ENCODE assay signal across 10 cellular contexts in genomic region chr1:230568008-230568407, GRCh38.
DNase-seq lines count a peak whose midpoint lies in the region; ATAC-seq and TF ChIP-seq lines count a peak whose summit lies in the region.
"Had no signal": no experiment of that assay in that cellular context is flagged by ENCODE, and none has a peak within 500 bp of the region (broad histone marks: within the 10 kb centered on the region; RNA-seq: fewer than 3 reads in every experiment).

No MANE protein-coding gene starts in this region.

- H3K27me3 Mint-ChIP-seq in mesothelial cell of epicardium (ENCODE audit: low read depth) = peaks cover 49% of the 10 kb centered on the region

- H3K27ac ChIP-seq in 22Rv1 (no peak overlapping the region), RWPE1 (no peak overlapping the region), suprapubic skin (no peak overlapping the region)
- H3K27ac ChIP-seq: KMS-11 had no signal

- H3K27me3 ChIP-seq in suprapubic skin = no peaks in the 10 kb centered on the region

- H3K9me3 Mint-ChIP-seq in mesothelial cell of epicardium = no peaks in the 10 kb centered on the region
- H3K9me3 Mint-ChIP-seq: activated naive CD8-positive, alpha-beta T cell treated with anti-CD3 and anti-CD28 coated beads, Interleukin-2, amount 10 ng/mL, durations not matched to agents 7 days and 5 days had no signal

- H3K4me1 Mint-ChIP-seq in mesothelial cell of epicardium = peaks cover 7% of the 10 kb centered on the region
- H3K4me1 Mint-ChIP-seq: activated naive CD8-positive, alpha-beta T cell treated with anti-CD3 and anti-CD28 coated beads, Interleukin-2, amount 10 ng/mL, durations not matched to agents 7 days and 5 days had no signal

- H3K27ac Mint-ChIP-seq in mesothelial cell of epicardium = no peak overlapping the region
- H3K27ac Mint-ChIP-seq: activated naive CD8-positive, alpha-beta T cell treated with anti-CD3 and anti-CD28 coated beads, Interleukin-2, amount 10 ng/mL, durations not matched to agents 7 days and 5 days had no signal

- TF ChIP-seq CTCF in 22Rv1 (IDR thresholded peaks at IDR 0.05) (peak; percentile 43), GM12874 (IDR thresholded peaks at IDR 0.05; ENCODE audit: insufficient read depth, low read depth, low read length) (peak; percentile 37; the same call in 1 of the 2 replicates), RWPE1 (conservative IDR thresholded peaks at IDR 0.05; ENCODE audit: low read depth) (0 out of 2 replicates have a peak, but pooled peaks have one; percentile 6), suprapubic skin (IDR thresholded peaks at IDR 0.05) (no peak), mesothelial cell of epicardium (IDR thresholded peaks at IDR 0.05; ENCODE audit: unreplicated experiment) (no peak)

- TF ChIP-seq EP300 in suprapubic skin (IDR thresholded peaks at IDR 0.05) = no peak

- H3K36me3 ChIP-seq in suprapubic skin = no peaks in the 10 kb centered on the region

- no peaks in the 10 kb centered on the region for H3K9me3 ChIP-seq in suprapubic skin

- no peaks in the 10 kb centered on the region for H3K4me1 ChIP-seq in suprapubic skin

- DNase-seq in RWPE1 (ENCODE audit: low spot score) (peak; percentile 22), iPS-NIHi7 (ENCODE audit: extremely low spot score) (peak; percentile 56), suprapubic skin (ENCODE audit: low spot score in 2 of 2) (no peak), C1 segment of cervical spinal cord (lab: John Stamatoyannopoulos, UW) (no peak), left lobe of liver (ENCODE audit: low spot score) (no peak), mesothelial cell of epicardium (ENCODE audit: low spot score in 2 of 2, unreplicated experiment in 2 of 2) (no peak)
- DNase-seq: activated naive CD8-positive, alpha-beta T cell treated with anti-CD3 and anti-CD28 coated beads, Interleukin-2, amount 10 ng/mL, durations not matched to agents 7 days and 5 days had no signal

- 70% methylated on average over 8 of the region's 8 CpGs for WGBS in suprapubic skin

- H3K36me3 Mint-ChIP-seq in mesothelial cell of epicardium = no peaks in the 10 kb centered on the region
- H3K36me3 Mint-ChIP-seq: activated naive CD8-positive, alpha-beta T cell treated with anti-CD3 and anti-CD28 coated beads, Interleukin-2, amount 10 ng/mL, durations not matched to agents 7 days and 5 days had no signal

- ATAC-seq in left lobe of liver = no peak

- TF ChIP-seq POLR2A in suprapubic skin (IDR thresholded peaks at IDR 0.05) = no peak

- CTCF ChIA-PET in RWPE1 (lab: Yijun Ruan, JAX) = no interaction called here

- POLR2A ChIA-PET in RWPE1 (lab: Yijun Ruan, JAX; ENCODE audit: low non-redundant PET) = no interaction called here

- H3K4me3 ChIP-seq in suprapubic skin = no peak overlapping the region

- H3K4me3 Mint-ChIP-seq in mesothelial cell of epicardium = no peak overlapping the region
- H3K4me3 Mint-ChIP-seq: activated naive CD8-positive, alpha-beta T cell treated with anti-CD3 and anti-CD28 coated beads, Interleukin-2, amount 10 ng/mL, durations not matched to agents 7 days and 5 days had no signal

Comparison
In these comparisons a context has a peak if more than half of its experiments do, and no peak if none do; other contexts are left out.
1. CTCF ChIP-seq: peak in 22Rv1 (single experiment), GM12874 (single experiment) and RWPE1 (single experiment); none in suprapubic skin (0 of 2) and mesothelial cell of epicardium (single experiment).
2. DNase-seq: peak in RWPE1 (single experiment) and iPS-NIHi7 (single experiment); none in suprapubic skin (0 of 2), C1 segment of cervical spinal cord (0 of 14), left lobe of liver (single experiment) and mesothelial cell of epicardium (0 of 2).